22 cellular contexts compared by ENCODE assay signal in the genomic region with DNA sequence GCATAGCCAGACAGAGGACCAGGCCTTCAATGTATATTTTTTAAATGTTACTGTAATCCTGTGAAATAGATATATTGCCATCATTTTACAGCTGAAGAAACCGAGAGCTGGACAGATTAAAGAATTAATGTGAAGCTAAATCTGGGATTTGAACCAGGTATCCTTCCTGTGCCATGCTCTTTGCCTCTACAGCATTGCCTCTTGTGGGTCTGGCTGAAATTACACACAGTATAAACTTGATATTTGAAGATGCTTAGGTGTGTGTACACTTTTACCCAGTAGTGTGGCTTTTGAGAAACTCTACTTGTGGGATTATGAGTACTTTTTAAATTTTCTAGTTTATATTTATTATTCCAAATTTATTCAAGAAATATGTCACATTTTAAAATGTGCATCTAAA.
A peak's percentile ranks its signal among the peaks of the same experiment; 100 is the strongest.
DNase-seq lines count a peak whose midpoint lies in the region; ATAC-seq, FAIRE-seq and TF ChIP-seq lines count a peak whose summit lies in the region.
"Had no signal": no experiment of that assay in that cellular context is flagged by ENCODE, and none has a peak within 500 bp of the region (broad histone marks: within the 10 kb centered on the region; RNA-seq: fewer than 3 reads in every experiment).

No MANE protein-coding gene starts in this region.

- FAIRE-seq in H1 (lab: Jason Lieb, UNC), result no peak
- FAIRE-seq: HTR-8/SVneo, K562, RCC 7860 had no signal

- H3K9ac ChIP-seq in mammary epithelial cell (ENCODE audit: insufficient read depth, low read length) (no peak overlapping the region), H1 (replicated peaks in 1 of 4; ENCODE audit: extremely low read depth in 1 of 4, low read depth in 3 of 4, low read length in 3 of 4) (no peak overlapping the region)

- TF ChIP-seq POLR2A in H1 (IDR thresholded peaks at IDR 0.05; ENCODE audit: control extremely low read depth in 1 of 2, low read depth in 2 of 2, low read length in 2 of 2), result no peak

- H4K20me1 ChIP-seq in mammary epithelial cell (ENCODE audit: insufficient read depth, low read length) (no peaks in the 10 kb centered on the region), H1 (replicated peaks in 1 of 2; ENCODE audit: control insufficient read depth in 1 of 2, insufficient read depth in 2 of 2, low read length in 2 of 2) (no peaks in the 10 kb centered on the region)

- H2AFZ ChIP-seq in mammary epithelial cell (ENCODE audit: low read depth, low read length) (no peak overlapping the region), H1 (ENCODE audit: low read length) (no peak overlapping the region)

- no peaks in the 10 kb centered on the region for H3K9me3 Mint-ChIP-seq in MCF 10A (ENCODE audit: unreplicated experiment)
- peaks cover 8% of the 10 kb centered on the region for H3K9me3 Mint-ChIP-seq in activated CD8-positive, alpha-beta T cell treated with anti-CD3 and anti-CD28 coated beads, Interleukin-2, amount 10 ng/mL, durations not matched to agents 7 days and 5 days (ENCODE audit: insufficient read depth)

- H3K79me2 ChIP-seq in mammary epithelial cell (ENCODE audit: insufficient read depth, low read length) (no peaks in the 10 kb centered on the region), H1 (ENCODE audit: control insufficient read depth in 1 of 2, insufficient read depth in 2 of 2, low read length in 2 of 2) (no peaks in the 10 kb centered on the region)

- no peak overlapping the region for H3K4me2 ChIP-seq in mammary epithelial cell (ENCODE audit: insufficient read depth, low read depth, low read length)
- no peak overlapping the region for H3K4me2 ChIP-seq in H1 (ENCODE audit: insufficient read depth in 1 of 2, low read depth in 2 of 2, low read length in 2 of 2)

- H3K4me3 ChIP-seq in mammary epithelial cell (replicated peaks in 1 of 3; ENCODE audit: insufficient read depth in 1 of 3, low read depth in 2 of 3, low read length in 3 of 3) (no peak overlapping the region), H1 (ENCODE audit: extremely low read depth in 1 of 4, insufficient read depth in 2 of 4, low read depth in 3 of 4, low read length in 4 of 4) (no peak overlapping the region)
- H3K4me3 ChIP-seq: K562, MG63, SK-N-MC had no signal

- dilution Hi-C loops in mammary epithelial cell (cut with HindIII; ENCODE audit: low sequenced_read_pairs), result no loop called here

- TF ChIP-seq CTCF in MCF 10A (IDR thresholded peaks at IDR 0.05; ENCODE audit: unreplicated experiment) (peak; percentile 7), mammary epithelial cell (conservative IDR thresholded peaks at IDR 0.05 in 1 of 2, IDR thresholded peaks at IDR 0.05 in 1 of 2; ENCODE audit: extremely low read depth in 1 of 2, insufficient read depth in 1 of 2, low read depth in 1 of 2, low read length in 2 of 2) (no peak), H1 (IDR thresholded peaks at IDR 0.05; ENCODE audit: control extremely low read depth in 1 of 3, insufficient read depth in 1 of 3, low read depth in 1 of 3, low read length in 3 of 3) (peak in 1 of 3 experiments; percentile 16; a peak in 1 of 4 replicates)

- H3K36me3 ChIP-seq in mammary epithelial cell (ENCODE audit: insufficient read depth, low read length) (no peaks in the 10 kb centered on the region), H1 (ENCODE audit: control insufficient read depth in 2 of 4, insufficient read depth in 4 of 4, low read length in 3 of 4) (no peaks in the 10 kb centered on the region)
- H3K36me3 ChIP-seq: BE2C, MG63 had no signal

- H2AK5ac ChIP-seq in H1 (ENCODE audit: low read depth, low read length), result no peak overlapping the region

- H3K36me3 Mint-ChIP-seq in MCF 10A (ENCODE audit: insufficient read depth, unreplicated experiment), result no peaks in the 10 kb centered on the region
- H3K36me3 Mint-ChIP-seq in activated CD8-positive, alpha-beta T cell treated with anti-CD3 and anti-CD28 coated beads, Interleukin-2, amount 10 ng/mL, durations not matched to agents 7 days and 5 days (ENCODE audit: low read depth), result no peaks in the 10 kb centered on the region

- H3K9me3 ChIP-seq in mammary epithelial cell (replicated peaks; ENCODE audit: insufficient read depth, low read length), result peaks cover 10% of the 10 kb centered on the region
- H3K9me3 ChIP-seq in H1 (ENCODE audit: insufficient read depth in 2 of 2, low read depth in 1 of 2, low read length in 1 of 2), result no peaks in the 10 kb centered on the region
- H3K9me3 ChIP-seq: BE2C, MG63 had no signal

- H3K18ac ChIP-seq in H1 (ENCODE audit: extremely low read depth, low read length), result no peak overlapping the region

- no peaks in the 10 kb centered on the region for H3K4me1 Mint-ChIP-seq in MCF 10A (ENCODE audit: insufficient read depth, unreplicated experiment)
- H3K4me1 Mint-ChIP-seq in activated CD8-positive, alpha-beta T cell treated with anti-CD3 and anti-CD28 coated beads, Interleukin-2, amount 10 ng/mL, durations not matched to agents 7 days and 5 days (ENCODE audit: low read depth), result no peaks in the 10 kb centered on the region

- H2BK20ac ChIP-seq in H1 (ENCODE audit: low read length), result no peak overlapping the region

- no peak for ATAC-seq in HG03108 (IDR thresholded peaks at IDR 0.05; ENCODE audit: unreplicated experiment)
- no peak for ATAC-seq in activated CD8-positive, alpha-beta T cell treated with anti-CD3 and anti-CD28 coated beads, Interleukin-2, amount 10 ng/mL, durations not matched to agents 7 days and 5 days
- ATAC-seq: K562 had no signal

- no peak overlapping the region for H4K8ac ChIP-seq in H1 (ENCODE audit: extremely low read depth, insufficient read depth, low read length)

- no peaks in the 10 kb centered on the region for H3K27me3 Mint-ChIP-seq in MCF 10A (ENCODE audit: insufficient read depth, unreplicated experiment)
- no peaks in the 10 kb centered on the region for H3K27me3 Mint-ChIP-seq in activated CD8-positive, alpha-beta T cell treated with anti-CD3 and anti-CD28 coated beads, Interleukin-2, amount 10 ng/mL, durations not matched to agents 7 days and 5 days (ENCODE audit: low read depth)

- no peak overlapping the region for H2BK15ac ChIP-seq in H1 (ENCODE audit: low read length)

- intact Hi-C loops in MCF 10A (cut with micrococcal nuclease), result no loop called here
- intact Hi-C loops in mammary epithelial cell (cut with micrococcal nuclease), result no loop called here

- WGBS in mammary epithelial cell (ENCODE audit: low coverage, missing lambda C conversion rate), result 7% methylated on average over 1 of the region's 1 CpG
- 94% methylated on average over 1 of the region's 1 CpG; no CpG with 5 or more reads in 1 of the 2 experiments for WGBS in H1 (ENCODE audit: extremely low coverage in 1 of 2, insufficient coverage in 1 of 2, insufficient read length in 1 of 2, insufficient replicate concordance in 2 of 2, low coverage in 1 of 2, low lambda C conversion rate in 2 of 2, missing lambda C conversion rate in 1 of 2), 2 experiments

- no peak overlapping the region for H3K23ac ChIP-seq in H1 (ENCODE audit: insufficient read length)

- BruUV-seq in MCF 10A (replicated peaks; lab: Mats Ljungman, UMichigan) (no TSS peak), mammary epithelial cell (replicated peaks; lab: Mats Ljungman, UMichigan) (no TSS peak)

- H3K27ac Mint-ChIP-seq in MCF 10A (ENCODE audit: low read depth, unreplicated experiment), result no peak overlapping the region
- no peak overlapping the region for H3K27ac Mint-ChIP-seq in activated CD8-positive, alpha-beta T cell treated with anti-CD3 and anti-CD28 coated beads, Interleukin-2, amount 10 ng/mL, durations not matched to agents 7 days and 5 days

- DNase-seq in DMS 273 (lab: John Stamatoyannopoulos, UW; ENCODE audit: unreplicated experiment), result peak; percentile 0
- no peak for DNase-seq in DMS 273 treated with DMSO at 0.1 percent for 48 hours (lab: John Stamatoyannopoulos, UW)
- DNase-seq in MCF 10A (ENCODE audit: unreplicated experiment), result no peak
- no peak for DNase-seq in mammary epithelial cell
- DNase-seq in H1 (ENCODE audit: low read depth in 1 of 2, low spot score in 2 of 2), result no peak
- no peak for DNase-seq in DMS79 (lab: John Stamatoyannopoulos, UW)
- no peak for DNase-seq in activated CD8-positive, alpha-beta T cell treated with anti-CD3 and anti-CD28 coated beads, Interleukin-2, amount 10 ng/mL, durations not matched to agents 7 days and 5 days
- DNase-seq: BE2C, H7, MG63, NCI-H1105 treated with DMSO at 0.1 percent for 48 hours, NCI-H146, NCI-H1930, NCI-H446 treated with DMSO at 0.1 percent for 48 hours, NCI-H526, SIG-M5 had no signal

- H3K14ac ChIP-seq in H1 (ENCODE audit: insufficient read length), result no peak overlapping the region

- in situ Hi-C loops in mammary epithelial cell (cut with MboI; ENCODE audit: low sequenced_read_pairs in 2 of 2), result no loop called here

- CTCF ChIA-PET in MCF 10A (lab: Yijun Ruan, JAX) (interaction anchor here (0.7 kb wide), 1 partner anchor 82 kb away, joined by 3 read pairs; no protein-coding TSS in a partner anchor), mammary epithelial cell (lab: Charles Lee; ENCODE audit: low non-redundant PET) (no interaction called here), H1 (lab: Charles Lee; ENCODE audit: partially characterized antibody) (interaction anchor here (0.6 to 1.0 kb wide), 3 partner anchors 11 to 262 kb away, joined by 3 read pairs; no protein-coding TSS in a partner anchor)
- CTCF ChIA-PET in activated CD8-positive, alpha-beta T cell treated with anti-CD3 and anti-CD28 coated beads, Interleukin-2, amount 10 ng/mL, durations not matched to agents 7 days and 5 days (lab: Charles Lee), result no interaction called here

- TF ChIP-seq EP300 in H1 (IDR thresholded peaks at IDR 0.05; ENCODE audit: borderline replicate concordance in 1 of 2, low read depth in 2 of 2, low read length in 2 of 2), result no peak

- H3K27ac ChIP-seq in mammary epithelial cell (ENCODE audit: insufficient read depth, low read depth, low read length), result no peak overlapping the region
- no peak overlapping the region for H3K27ac ChIP-seq in H1 (ENCODE audit: low read depth, low read length)
- H3K27ac ChIP-seq: 22Rv1, SK-N-MC had no signal

- no peak overlapping the region for H3K4ac ChIP-seq in H1 (replicated peaks; ENCODE audit: insufficient read length, low read depth, low read length)

- H3K27me3 ChIP-seq in mammary epithelial cell (ENCODE audit: insufficient read depth, low read length) (no peaks in the 10 kb centered on the region), H1 (replicated peaks in 1 of 4; ENCODE audit: control insufficient read depth in 3 of 4, extremely low read depth in 1 of 4, insufficient read depth in 3 of 4, low read length in 3 of 4) (no peaks in the 10 kb centered on the region)
- H3K27me3 ChIP-seq: BE2C, MG63 had no signal

- no peak overlapping the region for H3K4me3 Mint-ChIP-seq in MCF 10A (ENCODE audit: unreplicated experiment)
- no peak overlapping the region for H3K4me3 Mint-ChIP-seq in activated CD8-positive, alpha-beta T cell treated with anti-CD3 and anti-CD28 coated beads, Interleukin-2, amount 10 ng/mL, durations not matched to agents 7 days and 5 days

- H3K4me1 ChIP-seq in mammary epithelial cell (ENCODE audit: insufficient read depth, low read length), result no peaks in the 10 kb centered on the region
- peaks cover 0 to 3% (median 0%) of the 10 kb centered on the region in 4 experiments; a peak in 1 of 7 replicates for H3K4me1 ChIP-seq in H1 (replicated peaks in 1 of 4; ENCODE audit: control insufficient read depth in 3 of 4, insufficient read depth in 4 of 4, low read length in 3 of 4)
- H3K4me1 ChIP-seq: BE2C had no signal

- H3K23me2 ChIP-seq in H1 (ENCODE audit: low read depth, low read length), result no peaks in the 10 kb centered on the region

- no peak overlapping the region for H2BK120ac ChIP-seq in H1 (replicated peaks; ENCODE audit: low read depth, low read length)

- no peaks in the 10 kb centered on the region for H3K79me1 ChIP-seq in H1 (ENCODE audit: low read depth, low read length)

- no peak overlapping the region for H3K56ac ChIP-seq in H1 (replicated peaks; ENCODE audit: insufficient read length, low read depth, low read length)

- TF ChIP-seq RAD21 in H1 (IDR thresholded peaks at IDR 0.05 in 1 of 2, conservative IDR thresholded peaks at IDR 0.05 in 1 of 2; ENCODE audit: low read depth in 2 of 2, low read length in 2 of 2), result peak; percentile 35 to 42

- no peak overlapping the region for H2BK5ac ChIP-seq in H1 (ENCODE audit: low read depth, low read length)

- H4K91ac ChIP-seq in H1 (replicated peaks; ENCODE audit: insufficient read length, low read length), result no peak overlapping the region

- no peak overlapping the region for H4K5ac ChIP-seq in H1 (ENCODE audit: insufficient read length, low read depth, low read length)

- POLR2A ChIA-PET in MCF 10A (lab: Yijun Ruan, JAX), result no interaction called here
- POLR2A ChIA-PET in H1 (lab: Charles Lee; ENCODE audit: partially characterized antibody), result no interaction called here
- POLR2A ChIA-PET in activated CD8-positive, alpha-beta T cell treated with anti-CD3 and anti-CD28 coated beads, Interleukin-2, amount 10 ng/mL, durations not matched to agents 7 days and 5 days (lab: Charles Lee), result no interaction called here

- H2BK12ac ChIP-seq in H1 (ENCODE audit: low read depth, low read length), result no peak overlapping the region

Comparison
In these comparisons a context has a peak if more than half of its experiments do, and no peak if none do; other contexts are left out.
1. CTCF ChIA-PET loops: an anchor here in MCF 10A (0.7 kb wide) and H1 (0.6 to 1.0 kb wide); none called in mammary epithelial cell and activated CD8-positive, alpha-beta T cell treated with anti-CD3 and anti-CD28 coated beads, Interleukin-2, amount 10 ng/mL, durations not matched to agents 7 days and 5 days.